1 cellular context compared by ENCODE assay signal in genomic region chr20:53940356-53940694, GRCh38.
TF ChIP-seq lines count a peak whose summit lies in the region.

No MANE protein-coding gene starts in this region.

TF ChIP-seq in endothelial cell of umbilical vein, 7 proteins besides CTCF, POLR2A, EP300 and RAD21 (continued from another document):
- TF ChIP-seq GATA2 (IDR thresholded peaks at IDR 0.05; ENCODE audit: insufficient read depth, insufficient read length, low read depth, low read length) (no peak), POLR2AphosphoS5 (IDR thresholded peaks at IDR 0.05; ENCODE audit: insufficient read depth, low read depth, low read length) (no peak), MYC (IDR thresholded peaks at IDR 0.05; ENCODE audit: low read depth, low read length) (no peak)
